19 cellular contexts compared by ENCODE assay signal in the genomic region with DNA sequence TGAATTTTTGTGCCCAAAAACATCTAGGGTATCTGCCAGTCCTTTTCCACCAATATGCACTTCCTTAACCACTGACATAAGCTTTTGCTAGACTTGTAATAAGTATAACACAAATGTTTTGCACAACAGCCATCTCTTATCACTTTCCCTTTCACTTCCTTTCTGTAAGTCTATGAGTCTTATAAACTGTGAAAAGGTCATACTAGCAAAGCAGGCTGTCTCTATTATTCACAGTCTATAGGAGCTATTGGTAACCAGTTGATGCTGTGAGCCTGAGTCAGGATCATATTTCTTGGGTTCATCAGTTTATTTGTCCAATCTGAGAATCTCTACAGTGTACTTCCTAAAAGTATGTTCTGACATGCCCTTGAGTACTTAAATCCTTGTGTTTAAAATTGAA.
A peak's percentile ranks its signal among the peaks of the same experiment; 100 is the strongest.
DNase-seq lines count a peak whose midpoint lies in the region; ATAC-seq and TF ChIP-seq lines count a peak whose summit lies in the region.
"Had no signal": no experiment of that assay in that cellular context is flagged by ENCODE, and none has a peak within 500 bp of the region (broad histone marks: within the 10 kb centered on the region; RNA-seq: fewer than 3 reads in every experiment).

No MANE protein-coding gene starts in this region.

- DNase-seq in CD1c-positive myeloid dendritic cell (ENCODE audit: extremely low spot score) (peak; percentile 21), PC-9 (peak in 1 of 2 experiments; percentile 40), left colon (no peak), HK-2 (ENCODE audit: unreplicated experiment) (no peak), NCI-H2227 (lab: John Stamatoyannopoulos, UW; ENCODE audit: unreplicated experiment) (no peak), smooth muscle cell (lab: John Stamatoyannopoulos, UW; ENCODE audit: unreplicated experiment) (no peak), GOT3 (lab: John Stamatoyannopoulos, UW) (no peak)
- DNase-seq: activated CD4-positive, CD25-positive, alpha-beta regulatory T cell treated with anti-CD3 and anti-CD28 coated beads, Interleukin-2, amount 50 U/mL, for 72 hours; adrenal gland; BE2C; DMS153; foreskin fibroblast; left cardiac atrium; MM.1S; NCI-H2081 treated with DMSO at 0.1 percent for 48 hours; NCI-H524 treated with DMSO at 0.1 percent for 48 hours had no signal

- CTCF ChIA-PET in PC-9 (lab: Charles Lee) = no interaction called here

- TF ChIP-seq CTCF in 22Rv1 (IDR thresholded peaks at IDR 0.05) = no peak
- TF ChIP-seq CTCF in PC-9 (conservative IDR thresholded peaks at IDR 0.05) = no peak
- no peak for TF ChIP-seq CTCF in smooth muscle cell (IDR thresholded peaks at IDR 0.05; ENCODE audit: borderline replicate concordance, insufficient read depth, poor library complexity, severe bottlenecking)

- peak; percentile 50 for ATAC-seq in left colon
- ATAC-seq: HCT116 had no signal

- peaks cover 7% of the 10 kb centered on the region for H3F3A ChIP-seq in PC-9 (ENCODE audit: insufficient read depth, low read depth)
- H3F3A ChIP-seq in smooth muscle cell (ENCODE audit: low read depth) = no peaks in the 10 kb centered on the region

- POLR2A ChIA-PET in PC-9 (lab: Charles Lee; ENCODE audit: unreplicated experiment) = no interaction called here

- H3K27ac ChIP-seq in 22Rv1 = 0 out of 2 replicates have a peak overlapping the region, but pooled peaks have one; percentile 21
- H3K27ac ChIP-seq in PC-9 = peak overlapping the region; percentile 42
- no peak overlapping the region for H3K27ac ChIP-seq in smooth muscle cell (ENCODE audit: low read depth)
- H3K27ac ChIP-seq: adrenal gland, tibial nerve had no signal

- H3K4me3 ChIP-seq in PC-9 = no peak overlapping the region
- H3K4me3 ChIP-seq in smooth muscle cell = no peak overlapping the region
- H3K4me3 ChIP-seq: adrenal gland, tibial nerve had no signal

- intact Hi-C loops in PC-9 (cut with micrococcal nuclease; ENCODE audit: unreplicated experiment) (no loop called here), left colon (cut with DNase I, micrococcal nuclease) (no loop called here)

- H3K9ac ChIP-seq in smooth muscle cell (ENCODE audit: low read depth) = no peak overlapping the region

- H2AFZ ChIP-seq in PC-9 = no peak overlapping the region
- no peak overlapping the region for H2AFZ ChIP-seq in smooth muscle cell (ENCODE audit: low read depth)

- H3K27me3 ChIP-seq in PC-9 (ENCODE audit: insufficient read depth, low read depth) (no peaks in the 10 kb centered on the region), smooth muscle cell (ENCODE audit: low read depth) (no peaks in the 10 kb centered on the region)
- H3K27me3 ChIP-seq: adrenal gland, BE2C, tibial nerve had no signal

- H3K79me2 ChIP-seq in PC-9 (ENCODE audit: low read depth) = no peaks in the 10 kb centered on the region
- no peaks in the 10 kb centered on the region for H3K79me2 ChIP-seq in smooth muscle cell (ENCODE audit: low read depth)

- H3K9me2 ChIP-seq in PC-9 (ENCODE audit: insufficient read depth) = no peaks in the 10 kb centered on the region

- H3K4me2 ChIP-seq in PC-9 (peak overlapping the region; percentile 45), smooth muscle cell (no peak overlapping the region)

- H3K36me3 ChIP-seq in PC-9 (ENCODE audit: low read depth) (no peaks in the 10 kb centered on the region), smooth muscle cell (ENCODE audit: low read depth) (no peaks in the 10 kb centered on the region)
- H3K36me3 ChIP-seq: adrenal gland, BE2C, tibial nerve had no signal

- no peaks in the 10 kb centered on the region for H3K9me3 ChIP-seq in PC-9 (ENCODE audit: insufficient read depth, low read depth)
- no peaks in the 10 kb centered on the region for H3K9me3 ChIP-seq in smooth muscle cell (replicated peaks; ENCODE audit: low read depth)
- H3K9me3 ChIP-seq: adrenal gland, BE2C, tibial nerve had no signal

- no TSS peak for BruUV-seq in PC-9 (replicated peaks; lab: Mats Ljungman, UMichigan)

- H4K20me1 ChIP-seq in PC-9 (ENCODE audit: insufficient read depth) (no peaks in the 10 kb centered on the region), smooth muscle cell (ENCODE audit: low read depth) (no peaks in the 10 kb centered on the region)

- peaks cover 16% of the 10 kb centered on the region for H3K4me1 ChIP-seq in PC-9 (replicated peaks; ENCODE audit: insufficient read depth)
- H3K4me1 ChIP-seq in smooth muscle cell (ENCODE audit: low read depth) = no peaks in the 10 kb centered on the region
- H3K4me1 ChIP-seq: adrenal gland, tibial nerve had no signal
